ENCODE assay signal across 9 cellular contexts in genomic region chr6:37048851-37049734, GRCh38. TPM values are rescaled to one million over a fixed set of nuclear protein-coding genes. Genes with fewer than 3 reads are reported as not detected.
DNase-seq lines count a peak whose midpoint lies in the region; ATAC-seq, FAIRE-seq and TF ChIP-seq lines count a peak whose summit lies in the region.
"Had no signal": no experiment of that assay in that cellular context is flagged by ENCODE, and none has a peak within 500 bp of the region (broad histone marks: within the 10 kb centered on the region; RNA-seq: fewer than 3 reads in every experiment).

No MANE protein-coding gene starts in this region.

- no peak for FAIRE-seq in kidney (lab: Jason Lieb, UNC)

- ATAC-seq in GM18499 (IDR thresholded peaks at IDR 0.05; ENCODE audit: insufficient read depth, unreplicated experiment) (peak; percentile 35), HG03045 (IDR thresholded peaks at IDR 0.05; ENCODE audit: unreplicated experiment) (peak; percentile 55), activated B cell treated with CpG ODN at 0.5 μM for 24 hours (ENCODE audit: low read depth) (peak; percentile 56), natural killer cell (peak; percentile 71 to 83 (median 77))

- H3K9ac ChIP-seq in kidney (ENCODE audit: low read length in 2 of 2) = no peak overlapping the region

- no peaks in the 10 kb centered on the region for H3K9me3 ChIP-seq in testis
- no peaks in the 10 kb centered on the region for H3K9me3 ChIP-seq in kidney (ENCODE audit: control insufficient read depth in 1 of 2, low read length in 2 of 2)

- H3K27me3 ChIP-seq in testis = no peaks in the 10 kb centered on the region

- peaks cover 66% of the 10 kb centered on the region for H3K4me1 Mint-ChIP-seq in activated B cell treated with CpG ODN at 0.5 μM for 24 hours
- H3K4me1 Mint-ChIP-seq in natural killer cell = peaks cover 57 to 60% of the 10 kb centered on the region in 2 donors

- TF ChIP-seq CTCF in activated B cell treated with CpG ODN at 0.5 μM for 24 hours (IDR thresholded peaks at IDR 0.05) (no peak), cardiac fibroblast (IDR thresholded peaks at IDR 0.05; ENCODE audit: low read depth, low read length) (no peak), natural killer cell (IDR thresholded peaks at IDR 0.05) (no peak), testis (IDR thresholded peaks at IDR 0.05) (no peak), kidney (IDR thresholded peaks at IDR 0.05; ENCODE audit: borderline replicate concordance, extremely low read depth, insufficient read depth) (no peak)

- H3K4me3 ChIP-seq in cardiac fibroblast (replicated peaks in 1 of 2; ENCODE audit: low read depth in 2 of 2, low read length in 2 of 2) (no peak overlapping the region), testis (no peak overlapping the region), kidney (ENCODE audit: low read length in 2 of 2) (no peak overlapping the region)
- H3K4me3 ChIP-seq: SK-N-MC had no signal

- H3K9me3 Mint-ChIP-seq in activated B cell treated with CpG ODN at 0.5 μM for 24 hours (no peaks in the 10 kb centered on the region), natural killer cell (no peaks in the 10 kb centered on the region)

- WGBS in testis, 2 donors = 71 to 78% methylated on average over 17 of the region's 17 CpGs

- no peaks in the 10 kb centered on the region for H3K27me3 Mint-ChIP-seq in activated B cell treated with CpG ODN at 0.5 μM for 24 hours
- no peaks in the 10 kb centered on the region for H3K27me3 Mint-ChIP-seq in natural killer cell (ENCODE audit: low read depth in 2 of 2)

- H3K27ac ChIP-seq in testis = no peak overlapping the region
- no peak overlapping the region for H3K27ac ChIP-seq in kidney (ENCODE audit: low read depth in 2 of 2, low read length in 2 of 2)
- H3K27ac ChIP-seq: SK-N-MC had no signal

- CTCF ChIA-PET in activated B cell treated with CpG ODN at 0.5 μM for 24 hours (lab: Charles Lee) = interaction anchor here (0.6 to 11.4 kb wide), 9 partner anchors 15 to 454 kb away, joined by 3 to 289 read pairs (median 15); partner anchors contain the start of gene PIM1

- H3K36me3 ChIP-seq in testis (ENCODE audit: low read depth, missing control alignments) (no peaks in the 10 kb centered on the region), kidney (ENCODE audit: control insufficient read depth in 1 of 2, insufficient read depth in 2 of 2, low read length in 2 of 2) (no peaks in the 10 kb centered on the region)

- H3K4me1 ChIP-seq in testis (peaks cover 31% of the 10 kb centered on the region), kidney (ENCODE audit: control insufficient read depth in 1 of 2, insufficient read depth in 1 of 2, low read depth in 1 of 2, low read length in 2 of 2) (peaks cover 0 to 17% of the 10 kb centered on the region in 2 donors)

- intact Hi-C loops in activated B cell treated with CpG ODN at 0.5 μM for 24 hours (cut with micrococcal nuclease) = loop anchor here (1.0 kb wide), 2 partner anchors 9 to 44 kb away; partner anchors contain the start of gene FGD2
- intact Hi-C loops in natural killer cell (cut with micrococcal nuclease) = loop anchor here (1.0 kb wide), 1 partner anchor 16 kb away; no protein-coding TSS in a partner anchor
- intact Hi-C loops in testis (cut with DNase I; ENCODE audit: low total_unique reads) = no loop called here
- intact Hi-C loops in kidney (cut with DNase I) = loop anchor here (10.0 kb wide), 1 partner anchor 166 kb away; no protein-coding TSS in a partner anchor

- H3K4me3 Mint-ChIP-seq in activated B cell treated with CpG ODN at 0.5 μM for 24 hours (peak overlapping the region; percentile 85), natural killer cell (peak overlapping the region; percentile 75)

- DNase-seq in activated B cell treated with CpG ODN at 0.5 μM for 24 hours = peak; percentile 56
- DNase-seq in cardiac fibroblast (ENCODE audit: low read depth in 2 of 2) = peak; percentile 87 to 94
- peak; percentile 70 for DNase-seq in natural killer cell
- peak; percentile 61 for DNase-seq in testis
- DNase-seq in NCI-H2171 (lab: John Stamatoyannopoulos, UW) = no peak
- no peak for DNase-seq in kidney

- H3K27ac Mint-ChIP-seq in activated B cell treated with CpG ODN at 0.5 μM for 24 hours = peak overlapping the region; percentile 98
- H3K27ac Mint-ChIP-seq in natural killer cell = peak overlapping the region; percentile 99 to 100

- no peak for TF ChIP-seq POLR2A in testis (IDR thresholded peaks at IDR 0.05)

- POLR2A ChIA-PET in activated B cell treated with CpG ODN at 0.5 μM for 24 hours (lab: Charles Lee) = interaction anchor here (0.8 to 11.8 kb wide), 14 partner anchors 20 to 1555 kb away, joined by 3 to 956 read pairs (median 48); partner anchors contain the start of genes FGD2, MTCH1 and PIM1

- H3K36me3 Mint-ChIP-seq in activated B cell treated with CpG ODN at 0.5 μM for 24 hours (ENCODE audit: low read depth) = peaks cover 4% of the 10 kb centered on the region
- no peaks in the 10 kb centered on the region for H3K36me3 Mint-ChIP-seq in natural killer cell

RNA-seq across cellular contexts. Expression of gene FGD2, which starts 43.6 kb away (rescaled TPM):
- total RNA-seq in activated B cell treated with CpG ODN at 0.5 μM for 24 hours (362 and 435 TPM in 2 replicates), natural killer cell (10 to 100 TPM in 2 of 3 donors, 1 to 10 TPM in 1; 6.3 to 22.3 (median 14.1) TPM), testis (10 to 100 TPM in 1 of 2 donors, 1 to 10 TPM in 1; 7.0 to 16.0 TPM), kidney (49.5 TPM)
- polyA plus RNA-seq in testis (ENCODE audit: insufficient read depth, low read depth, low replicate concordance) (5.8 TPM), kidney (ENCODE audit: insufficient read depth, low read depth, low replicate concordance) (0.97 TPM)

Comparison
In these comparisons a context has a peak if more than half of its experiments do, and no peak if none do; other contexts are left out.
1. DNase-seq: peak in activated B cell treated with CpG ODN at 0.5 μM for 24 hours (single experiment), cardiac fibroblast (2 of 2), natural killer cell (single experiment) and testis (single experiment); none in NCI-H2171 (single experiment) and kidney (single experiment).
2. Peak in every context shown above with its lines, with median percentiles within 50 percentile points of each other: ATAC-seq.